ENCODE assay signal across 38 cellular contexts in the genomic region with DNA sequence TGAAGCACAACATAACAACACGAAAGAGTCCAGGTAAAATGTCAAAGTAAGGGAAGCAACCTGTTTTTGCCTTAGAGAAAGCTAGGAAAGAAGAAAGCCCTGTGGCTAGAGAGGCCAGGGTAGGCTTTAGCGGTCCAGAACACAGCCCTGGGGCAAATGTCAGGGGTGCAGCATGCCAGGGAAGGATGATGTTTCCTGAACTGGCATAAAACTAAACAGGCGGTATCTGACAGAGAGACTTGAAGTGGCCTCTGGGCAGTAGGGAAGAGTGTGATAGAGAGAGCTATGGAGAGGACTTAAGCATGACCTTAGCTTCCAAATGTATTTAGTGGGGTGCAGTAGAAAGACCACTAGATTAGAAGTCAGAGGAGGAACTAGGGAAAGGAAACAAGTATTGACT.
"Had no signal": no experiment of that assay in that cellular context is flagged by ENCODE, and none has a peak within 500 bp of the region (broad histone marks: within the 10 kb centered on the region; RNA-seq: fewer than 3 reads in every experiment).

No MANE protein-coding gene starts in this region.

- H3K9me3 Mint-ChIP-seq: activated naive CD4-positive, alpha-beta T cell treated with anti-CD3 and anti-CD28 coated beads for 36 hours; activated naive CD4-positive, alpha-beta T cell treated with anti-CD3 and anti-CD28 coated beads, Interleukin-2, amount 50 U/mL, for 24 hours; activated naive CD4-positive, alpha-beta T cell treated with anti-CD3 and anti-CD28 coated beads, Interleukin-2, amount 50 U/mL, for 72 hours; activated naive CD8-positive, alpha-beta T cell treated with anti-CD3 and anti-CD28 coated beads for 36 hours; activated naive CD8-positive, alpha-beta T cell treated with anti-CD3 and anti-CD28 coated beads, Interleukin-2, amount 10 ng/mL, durations not matched to agents 7 days and 5 days; activated naive CD8-positive, alpha-beta T cell treated with anti-CD3 and anti-CD28 coated beads, Interleukin-2, amount 50 U/mL, for 24 hours; activated T-cell treated with anti-CD3 and anti-CD28 coated beads, Interleukin-2, amount 50 U/mL, for 24 hours; activated T-cell treated with anti-CD3 and anti-CD28 coated beads, Interleukin-2, amount 50 U/mL, for 4 hours; activated T-cell treated with anti-CD3 and anti-CD28 coated beads, Interleukin-2, amount 50 U/mL, for 72 hours; activated T-helper 1 cell treated with anti-CD3 and anti-CD28 coated beads, Interleukin-12 subunit alpha, Interleukin-12 subunit beta, Interleukin-2, Interleukin-4 antibody, amounts not matched to agents 30 ng/mL and 10 ng/mL and 1 ng/mL, durations not matched to agents 14 hours and 24 hours and 36 hours; activated T-helper 17 cell treated with anti-CD3 and anti-CD28 coated beads, Interleukin-2, amount 50 U/mL, for 72 hours; activated T-helper 2 cell treated with anti-CD3 and anti-CD28 coated beads, Interferon-gamma antibody, Interleukin-2, Interleukin-4, amounts not matched to agents 10 μg/mL and 5 μg/mL and 100 μg/mL, durations not matched to agents 14 hours and 24 hours and 36 hours; brain; central memory CD8-positive, alpha-beta T cell had no signal

- H3K27ac Mint-ChIP-seq: activated naive CD4-positive, alpha-beta T cell treated with anti-CD3 and anti-CD28 coated beads for 36 hours; activated naive CD4-positive, alpha-beta T cell treated with anti-CD3 and anti-CD28 coated beads, Interleukin-2, amount 10 ng/mL, durations not matched to agents 7 days and 5 days; activated naive CD4-positive, alpha-beta T cell treated with anti-CD3 and anti-CD28 coated beads, Interleukin-2, amount 50 U/mL, for 24 hours; activated naive CD4-positive, alpha-beta T cell treated with anti-CD3 and anti-CD28 coated beads, Interleukin-2, amount 50 U/mL, for 72 hours; activated naive CD8-positive, alpha-beta T cell; activated naive CD8-positive, alpha-beta T cell treated with anti-CD3 and anti-CD28 coated beads for 36 hours; activated naive CD8-positive, alpha-beta T cell treated with anti-CD3 and anti-CD28 coated beads, Interleukin-2, amount 10 ng/mL, durations not matched to agents 7 days and 5 days; activated naive CD8-positive, alpha-beta T cell treated with anti-CD3 and anti-CD28 coated beads, Interleukin-2, amount 50 U/mL, for 24 hours; activated T-cell treated with anti-CD3 and anti-CD28 coated beads, Interleukin-2, amount 50 U/mL, for 24 hours; activated T-cell treated with anti-CD3 and anti-CD28 coated beads, Interleukin-2, amount 50 U/mL, for 72 hours; activated T-helper 1 cell treated with anti-CD3 and anti-CD28 coated beads, Interleukin-12 subunit alpha, Interleukin-12 subunit beta, Interleukin-2, Interleukin-4 antibody, amounts not matched to agents 30 ng/mL and 10 ng/mL and 1 ng/mL, durations not matched to agents 14 hours and 24 hours and 36 hours; activated T-helper 17 cell treated with anti-CD3 and anti-CD28 coated beads, Interleukin-2, amount 50 U/mL, for 72 hours; activated T-helper 2 cell treated with anti-CD3 and anti-CD28 coated beads, Interferon-gamma antibody, Interleukin-2, Interleukin-4, amounts not matched to agents 10 μg/mL and 5 μg/mL and 100 μg/mL, durations not matched to agents 14 hours and 24 hours and 36 hours; brain had no signal

- H3K27me3 Mint-ChIP-seq: activated naive CD4-positive, alpha-beta T cell treated with anti-CD3 and anti-CD28 coated beads, Interleukin-2, amount 10 ng/mL, durations not matched to agents 7 days and 5 days; activated naive CD4-positive, alpha-beta T cell treated with anti-CD3 and anti-CD28 coated beads, Interleukin-2, amount 50 U/mL, for 24 hours; activated naive CD8-positive, alpha-beta T cell; activated naive CD8-positive, alpha-beta T cell treated with anti-CD3 and anti-CD28 coated beads for 36 hours; activated naive CD8-positive, alpha-beta T cell treated with anti-CD3 and anti-CD28 coated beads, Interleukin-2, amount 10 ng/mL, durations not matched to agents 7 days and 5 days; activated naive CD8-positive, alpha-beta T cell treated with anti-CD3 and anti-CD28 coated beads, Interleukin-2, amount 50 U/mL, for 24 hours; activated T-cell treated with anti-CD3 and anti-CD28 coated beads, Interleukin-2, amount 50 U/mL, for 24 hours; activated T-helper 17 cell treated with anti-CD3 and anti-CD28 coated beads, Interleukin-2, amount 50 U/mL, for 72 hours; brain; central memory CD8-positive, alpha-beta T cell had no signal

- H3K4me3 Mint-ChIP-seq: activated naive CD4-positive, alpha-beta T cell treated with anti-CD3 and anti-CD28 coated beads for 36 hours; activated naive CD4-positive, alpha-beta T cell treated with anti-CD3 and anti-CD28 coated beads, Interleukin-2, amount 10 ng/mL, durations not matched to agents 7 days and 5 days; activated naive CD4-positive, alpha-beta T cell treated with anti-CD3 and anti-CD28 coated beads, Interleukin-2, amount 50 U/mL, for 24 hours; activated naive CD8-positive, alpha-beta T cell; activated naive CD8-positive, alpha-beta T cell treated with anti-CD3 and anti-CD28 coated beads for 36 hours; activated naive CD8-positive, alpha-beta T cell treated with anti-CD3 and anti-CD28 coated beads, Interleukin-2, amount 10 ng/mL, durations not matched to agents 7 days and 5 days; activated naive CD8-positive, alpha-beta T cell treated with anti-CD3 and anti-CD28 coated beads, Interleukin-2, amount 50 U/mL, for 24 hours; activated T-cell treated with anti-CD3 and anti-CD28 coated beads, Interleukin-2, amount 50 U/mL, for 24 hours; activated T-cell treated with anti-CD3 and anti-CD28 coated beads, Interleukin-2, amount 50 U/mL, for 4 hours; activated T-cell treated with anti-CD3 and anti-CD28 coated beads, Interleukin-2, amount 50 U/mL, for 72 hours; activated T-helper 1 cell treated with anti-CD3 and anti-CD28 coated beads, Interleukin-12 subunit alpha, Interleukin-12 subunit beta, Interleukin-2, Interleukin-4 antibody, amounts not matched to agents 30 ng/mL and 10 ng/mL and 1 ng/mL, durations not matched to agents 14 hours and 24 hours and 36 hours; activated T-helper 17 cell treated with anti-CD3 and anti-CD28 coated beads, Interleukin-2, amount 50 U/mL, for 72 hours; brain; central memory CD8-positive, alpha-beta T cell had no signal

- ATAC-seq: activated naive CD4-positive, alpha-beta T cell treated with anti-CD3 and anti-CD28 coated beads, Interleukin-2, amount 50 U/mL, for 72 hours; activated naive CD8-positive, alpha-beta T cell treated with anti-CD3 and anti-CD28 coated beads, Interleukin-2, amount 50 U/mL, for 24 hours; activated T-cell treated with anti-CD3 and anti-CD28 coated beads, Interleukin-2, amount 50 U/mL, for 4 hours; activated T-cell treated with anti-CD3 and anti-CD28 coated beads, Interleukin-2, amount 50 U/mL, for 72 hours; activated T-helper 17 cell treated with anti-CD3 and anti-CD28 coated beads, Interleukin-2, amount 50 U/mL, for 72 hours; body of pancreas had no signal

- H3K4me1 Mint-ChIP-seq: activated naive CD4-positive, alpha-beta T cell treated with anti-CD3 and anti-CD28 coated beads, Interleukin-2, amount 10 ng/mL, durations not matched to agents 7 days and 5 days; activated naive CD4-positive, alpha-beta T cell treated with anti-CD3 and anti-CD28 coated beads, Interleukin-2, amount 50 U/mL, for 24 hours; activated naive CD8-positive, alpha-beta T cell treated with anti-CD3 and anti-CD28 coated beads for 36 hours; activated naive CD8-positive, alpha-beta T cell treated with anti-CD3 and anti-CD28 coated beads, Interleukin-2, amount 50 U/mL, for 24 hours; activated T-helper 17 cell treated with anti-CD3 and anti-CD28 coated beads, Interleukin-2, amount 50 U/mL, for 72 hours had no signal

- H3K36me3 ChIP-seq: adrenal gland, ascending aorta, brain microvascular endothelial cell, breast epithelium, cardiac muscle cell had no signal

- DNase-seq: activated effector memory CD4-positive, alpha-beta T cell treated with anti-CD3 and anti-CD28 coated beads, Interleukin-2, amount 50 U/mL, for 16 hours; activated effector memory CD4-positive, alpha-beta T cell treated with Interleukin-2 at 50 U/mL for 16 hours; activated gamma-delta T cell; activated gamma-delta T cell treated with Interleukin-2 at 50 U/mL for 16 hours; activated naive CD4-positive, alpha-beta T cell; activated naive CD4-positive, alpha-beta T cell treated with anti-CD3 and anti-CD28 coated beads for 36 hours; activated naive CD4-positive, alpha-beta T cell treated with anti-CD3 and anti-CD28 coated beads, Interleukin-2, amount 10 ng/mL, durations not matched to agents 7 days and 5 days; activated naive CD4-positive, alpha-beta T cell treated with anti-CD3 and anti-CD28 coated beads, Interleukin-2, amount 50 U/mL, for 16 hours; activated naive CD4-positive, alpha-beta T cell treated with Interleukin-2 at 50 U/mL for 16 hours; activated naive CD8-positive, alpha-beta T cell treated with anti-CD3 and anti-CD28 coated beads for 36 hours; activated naive CD8-positive, alpha-beta T cell treated with anti-CD3 and anti-CD28 coated beads, Interleukin-2, amount 10 ng/mL, durations not matched to agents 7 days and 5 days; activated naive CD8-positive, alpha-beta T cell treated with anti-CD3 and anti-CD28 coated beads, Interleukin-2, amount 50 U/mL, for 24 hours; activated T-cell treated with anti-CD3 and anti-CD28 coated beads, Interleukin-2, amount 50 U/mL, for 1 hour; activated T-cell treated with anti-CD3 and anti-CD28 coated beads, Interleukin-2, amount 50 U/mL, for 24 hours; activated T-cell treated with anti-CD3 and anti-CD28 coated beads, Interleukin-2, amount 50 U/mL, for 4 hours; activated T-cell treated with anti-CD3 and anti-CD28 coated beads, Interleukin-2, amount 50 U/mL, for 48 hours; activated T-cell treated with anti-CD3 and anti-CD28 coated beads, Interleukin-2, amount 50 U/mL, for 72 hours; adrenal gland; amniotic stem cell; amygdala; anterior cingulate cortex; aorta; body of pancreas; brain microvascular endothelial cell; caudate nucleus; central memory CD4-positive, alpha-beta T cell; cerebellar nuclear complex had no signal

- H3K27ac ChIP-seq: adrenal gland, ascending aorta, body of pancreas, brain microvascular endothelial cell, breast epithelium, cardiac muscle cell had no signal

- H3K27me3 ChIP-seq: adrenal gland, ascending aorta, body of pancreas, brain microvascular endothelial cell, breast epithelium, cardiac muscle cell had no signal

- H3K4me3 ChIP-seq: adrenal gland, ascending aorta, body of pancreas, breast epithelium, cardiac muscle cell had no signal

- H3K9me3 ChIP-seq: adrenal gland, ascending aorta, body of pancreas, breast epithelium had no signal

- H3K4me1 ChIP-seq: adrenal gland, ascending aorta, body of pancreas, breast epithelium had no signal

- H3K36me3 Mint-ChIP-seq: activated naive CD4-positive, alpha-beta T cell treated with anti-CD3 and anti-CD28 coated beads, Interleukin-2, amount 10 ng/mL, durations not matched to agents 7 days and 5 days; activated naive CD4-positive, alpha-beta T cell treated with anti-CD3 and anti-CD28 coated beads, Interleukin-2, amount 50 U/mL, for 72 hours; activated naive CD8-positive, alpha-beta T cell treated with anti-CD3 and anti-CD28 coated beads, Interleukin-2, amount 10 ng/mL, durations not matched to agents 7 days and 5 days; brain had no signal
